ENCODE assay signal across 4 cellular contexts in genomic region chr3:27658741-27659140, GRCh38.
"Had no signal": no experiment of that assay in that cellular context is flagged by ENCODE, and none has a peak within 500 bp of the region (broad histone marks: within the 10 kb centered on the region; RNA-seq: fewer than 3 reads in every experiment).

No MANE protein-coding gene starts in this region.

- H3K9me3 ChIP-seq: adrenal gland, testis, upper lobe of right lung had no signal

- H3K27ac ChIP-seq: adrenal gland, testis, upper lobe of right lung had no signal

- H3K4me3 ChIP-seq: adrenal gland, testis, upper lobe of right lung had no signal

- H3K36me3 ChIP-seq: adrenal gland, upper lobe of right lung had no signal

- DNase-seq: kidney had no signal

- H3K27me3 ChIP-seq: adrenal gland, testis, upper lobe of right lung had no signal

- H3K4me1 ChIP-seq: adrenal gland, testis, upper lobe of right lung had no signal
